Comparison of ENCODE assay signal across 35 cellular contexts in the genomic region with DNA sequence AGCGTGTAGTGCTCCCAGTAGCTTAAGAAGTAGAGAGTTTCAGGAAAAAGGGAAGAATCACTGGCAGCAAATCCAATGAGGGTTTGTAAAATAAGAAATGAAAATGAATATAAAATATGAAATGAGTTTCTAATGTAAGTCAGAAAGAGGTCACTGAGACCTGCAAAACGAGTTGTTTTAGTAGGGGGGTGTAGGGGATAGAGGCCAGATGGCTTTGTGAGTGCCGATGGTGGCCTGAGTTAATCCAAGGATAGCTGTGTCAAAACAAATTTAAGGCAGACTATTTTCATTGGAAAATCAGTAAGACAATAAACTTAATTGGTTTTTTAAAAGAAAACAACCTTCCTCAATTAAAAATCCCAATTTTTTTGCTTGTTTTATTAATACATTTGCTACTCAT. TPM values are rescaled to one million over a fixed set of nuclear protein-coding genes. Genes with fewer than 3 reads are reported as not detected.
"Had no signal": no experiment of that assay in that cellular context is flagged by ENCODE, and none has a peak within 500 bp of the region (broad histone marks: within the 10 kb centered on the region; RNA-seq: fewer than 3 reads in every experiment).

No MANE protein-coding gene starts in this region.

- H3K4me3 ChIP-seq: right lobe of liver, skin epidermis, testis, transverse colon had no signal

- H3K27me3 ChIP-seq: brain microvascular endothelial cell, right lobe of liver, testis, transverse colon had no signal

- H3K9me3 ChIP-seq: right lobe of liver, testis, transverse colon had no signal

- DNase-seq: activated B cell treated with CpG ODN at 0.5 μM for 24 hours; activated CD4-positive, alpha-beta T cell treated with anti-CD3 and anti-CD28 coated beads, Interleukin-2, amount 50 U/mL, for 1 hour; activated CD8-positive, alpha-beta T cell treated with anti-CD3 and anti-CD28 coated beads for 36 hours; activated gamma-delta T cell treated with Interleukin-2 at 50 U/mL for 16 hours; activated naive CD4-positive, alpha-beta T cell treated with anti-CD3 and anti-CD28 coated beads, Interleukin-2, amount 50 U/mL, for 16 hours; activated T-cell treated with anti-CD3 and anti-CD28 coated beads, Interleukin-2, amount 50 U/mL, for 4 hours; amniotic stem cell; brain microvascular endothelial cell; caudate nucleus; cortex of kidney; effector memory CD8-positive, alpha-beta T cell; head of caudate nucleus; kidney glomerular epithelial cell; mammary epithelial cell; naive B cell; nucleus accumbens; right lobe of liver; stimulated activated CD4-positive, alpha-beta T cell treated with anti-CD3 and anti-CD28 coated beads, Interleukin-2, amount 100 ng/mL, for 24 hours; stimulated activated naive CD8-positive, alpha-beta T cell treated with anti-CD3 and anti-CD28 coated beads, Interleukin-15, Interleukin-2, amounts not matched to agents 100 U/mL and 50 U/mL, for 24 hours; T-helper 1 cell; transverse colon had no signal

- H3K27ac ChIP-seq: brain microvascular endothelial cell, parathyroid adenoma, right lobe of liver, skin epidermis, testis, transverse colon had no signal

- ATAC-seq: activated CD8-positive, alpha-beta T cell treated with anti-CD3 and anti-CD28 coated beads for 36 hours; activated T-cell treated with anti-CD3 and anti-CD28 coated beads, Interleukin-2, amount 50 U/mL, for 4 hours; activated T-helper 17 cell treated with anti-CD3 and anti-CD28 coated beads, Interleukin-2, amount 50 U/mL, for 72 hours; effector memory CD8-positive, alpha-beta T cell; right lobe of liver; stimulated activated naive CD8-positive, alpha-beta T cell treated with anti-CD3 and anti-CD28 coated beads, Interleukin-15, Interleukin-2, amounts not matched to agents 100 U/mL and 50 U/mL, for 24 hours had no signal

- H3K4me1 ChIP-seq: parathyroid adenoma, right lobe of liver, testis, transverse colon had no signal

- H3K36me3 ChIP-seq: brain microvascular endothelial cell, right lobe of liver, transverse colon had no signal

RNA-seq across cellular contexts. Expression of a gene that starts 0.7 kb away (rescaled TPM):
- total RNA-seq: activated B cell treated with CpG ODN at 0.5 μM for 24 hours; activated CD8-positive, alpha-beta T cell treated with anti-CD3 and anti-CD28 coated beads for 36 hours; activated T-cell treated with anti-CD3 and anti-CD28 coated beads, Interleukin-2, amount 50 U/mL, for 4 hours; activated T-helper 17 cell treated with anti-CD3 and anti-CD28 coated beads, Interleukin-2, amount 50 U/mL, for 72 hours; astrocyte; chondrocyte; endothelial cell of umbilical vein; fibroblast of lung; fibroblast of villous mesenchyme; liver; mammary epithelial cell; mesothelial cell of epicardium; right lobe of liver; transverse colon had no signal
- polyA plus RNA-seq: endothelial cell of umbilical vein, esophagus, fibroblast of lung, liver, mammary epithelial cell, neural cell, urinary bladder had no signal

RNA-seq across cellular contexts. Expression of a gene that starts 54.8 kb away (rescaled TPM):
- total RNA-seq: activated B cell treated with CpG ODN at 0.5 μM for 24 hours; activated CD8-positive, alpha-beta T cell treated with anti-CD3 and anti-CD28 coated beads for 36 hours; activated T-cell treated with anti-CD3 and anti-CD28 coated beads, Interleukin-2, amount 50 U/mL, for 4 hours; activated T-helper 17 cell treated with anti-CD3 and anti-CD28 coated beads, Interleukin-2, amount 50 U/mL, for 72 hours; astrocyte; chondrocyte; endothelial cell of umbilical vein; fibroblast of lung; fibroblast of villous mesenchyme; liver; mammary epithelial cell; mesothelial cell of epicardium had no signal
- polyA plus RNA-seq: endothelial cell of umbilical vein, fibroblast of lung, liver, mammary epithelial cell, neural cell, urinary bladder had no signal
